In genomic region chr1:174800221-174800791, GRCh38 we compare ENCODE assay signal across 8 cellular contexts.
DNase-seq lines count a peak whose midpoint lies in the region; ATAC-seq and TF ChIP-seq lines count a peak whose summit lies in the region.

No MANE protein-coding gene starts in this region.

- no peak for TF ChIP-seq EP300 in tibial nerve (IDR thresholded peaks at IDR 0.05)

- H3K36me3 ChIP-seq in lung (ENCODE audit: control insufficient read depth in 2 of 2, insufficient read depth in 2 of 2, low read length in 2 of 2) (no peaks in the 10 kb centered on the region), tibial nerve (no peaks in the 10 kb centered on the region)

- H3K4me1 ChIP-seq in lung (ENCODE audit: control insufficient read depth in 2 of 2, insufficient read depth in 2 of 2, low read length in 2 of 2), result peaks cover 0 to 3% of the 10 kb centered on the region in 2 donors
- H3K4me1 ChIP-seq in tibial nerve, result peaks cover 0 to 22% (median 3%) of the 10 kb centered on the region in 4 donors

- no peak for ATAC-seq in lung (ENCODE audit: insufficient read depth, low FRiP score)
- ATAC-seq in GM18517 (IDR thresholded peaks at IDR 0.05; ENCODE audit: unreplicated experiment), result no peak
- ATAC-seq in HG03108 (IDR thresholded peaks at IDR 0.05; ENCODE audit: unreplicated experiment), result no peak

- peak overlapping the region; percentile 75 for H3K4me3 ChIP-seq in GM08714 (ENCODE audit: low read length)
- peak overlapping the region; percentile 62 for H3K4me3 ChIP-seq in lung
- peak overlapping the region; percentile 30 to 63 (median 54) for H3K4me3 ChIP-seq in tibial nerve

- WGBS in lung, 2 donors, result 8 to 21% methylated on average over 10 of the region's 10 CpGs
- 2 to 5% methylated on average over 9 to 10 of the region's 10 CpGs for WGBS in tibial nerve, 2 donors

- peak overlapping the region; percentile 89 for H3K27ac ChIP-seq in cingulate gyrus (ENCODE audit: low read depth, low read length)
- peak overlapping the region in 1 of 2 donors; percentile 53 for H3K27ac ChIP-seq in lung (ENCODE audit: low read depth in 1 of 2, low read length in 1 of 2)
- H3K27ac ChIP-seq in tibial nerve, result peak overlapping the region; percentile 67 to 86 (median 70)

- no peak for TF ChIP-seq POLR2A in tibial nerve (IDR thresholded peaks at IDR 0.05)

- DNase-seq in NCI-H69 (lab: John Stamatoyannopoulos, UW) (peak; percentile 70), lung (ENCODE audit: low spot score) (no peak), tibial nerve (ENCODE audit: low spot score in 2 of 2) (peak in 1 of 2 donors; percentile 12), EL (no peak)

- H3K27me3 ChIP-seq in lung (ENCODE audit: control insufficient read depth, insufficient read depth) (no peaks in the 10 kb centered on the region), tibial nerve (no peaks in the 10 kb centered on the region)

- H3K9me3 ChIP-seq in lung (ENCODE audit: control insufficient read depth in 2 of 2, insufficient read depth in 1 of 2, low read length in 1 of 2), result no peaks in the 10 kb centered on the region
- no peaks in the 10 kb centered on the region for H3K9me3 ChIP-seq in tibial nerve

- TF ChIP-seq CTCF in lung (IDR thresholded peaks at IDR 0.05; ENCODE audit: control extremely low read depth, extremely low read depth), result no peak
- TF ChIP-seq CTCF in tibial nerve (IDR thresholded peaks at IDR 0.05), result no peak
